9 cellular contexts compared by ENCODE assay signal in genomic region chr15:46518381-46518780, GRCh38.
"Had no signal": no experiment of that assay in that cellular context is flagged by ENCODE, and none has a peak within 500 bp of the region (broad histone marks: within the 10 kb centered on the region; RNA-seq: fewer than 3 reads in every experiment).

No MANE protein-coding gene starts in this region.

- H3K4me2 ChIP-seq: GM23338, KMS-11 had no signal

- ATAC-seq: GM23338, HCT116, HepG2 had no signal

- H3K36me3 ChIP-seq: HAP-1 had no signal

- H3K9me3 ChIP-seq: HAP-1 had no signal

- DNase-seq: H7, HFFc6, KBM-7 had no signal

- H3K27ac ChIP-seq: HL-60, KMS-11 had no signal

- H2AFZ ChIP-seq: GM23338 had no signal

- H3K4me1 ChIP-seq: HAP-1 had no signal

- H3K9ac ChIP-seq: KMS-11 had no signal

- H3K4me3 ChIP-seq: GM23338, HAP-1 had no signal
